In the genomic region with DNA sequence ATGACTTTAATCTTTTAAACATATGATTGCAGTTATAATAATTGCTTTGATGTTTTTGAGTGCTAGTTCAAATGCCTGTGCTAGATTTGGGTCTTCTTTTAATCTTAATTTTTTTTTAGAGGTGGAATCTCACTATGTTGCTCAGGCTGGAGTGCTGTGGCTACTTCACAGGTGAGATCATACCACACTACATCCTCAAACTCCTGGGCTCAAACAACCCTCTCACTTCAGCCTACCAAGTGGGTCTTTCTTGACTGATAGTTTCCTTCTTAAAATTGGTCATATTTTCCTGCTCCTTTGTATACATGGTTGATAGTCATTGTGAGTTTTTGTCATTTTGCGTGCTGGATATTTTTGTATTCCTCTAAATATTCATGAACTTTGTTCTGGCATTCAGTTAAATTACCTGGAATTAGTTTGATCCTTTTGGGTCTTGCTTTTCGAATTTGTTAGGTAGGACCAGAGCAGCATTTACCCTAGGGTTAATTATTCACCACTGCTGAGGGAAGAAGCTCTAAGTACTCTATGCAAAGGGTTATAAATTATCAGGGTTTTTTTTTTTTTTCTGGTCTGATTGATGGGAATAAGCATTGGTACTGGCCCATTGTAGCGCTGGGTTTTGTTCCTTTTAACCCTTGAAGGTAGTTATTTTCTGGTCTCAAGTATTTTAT, we compare ENCODE assay signal across 15 cellular contexts. TPM values are rescaled to one million over a fixed set of nuclear protein-coding genes. Genes with fewer than 3 reads are reported as not detected.
DNase-seq lines count a peak whose midpoint lies in the region; ATAC-seq and TF ChIP-seq lines count a peak whose summit lies in the region.
"Had no signal": no experiment of that assay in that cellular context is flagged by ENCODE, and none has a peak within 500 bp of the region (broad histone marks: within the 10 kb centered on the region; RNA-seq: fewer than 3 reads in every experiment).

No MANE protein-coding gene starts in this region.

- no peaks in the 10 kb centered on the region for H3K79me2 ChIP-seq in hepatocyte

- in situ Hi-C loops in transverse colon (cut with MboI; ENCODE audit: low pct_ligation_motif_present in 1 of 4, low pct_unique_long_range_greater_than_20kb in 1 of 4, low sequenced_read_pairs in 3 of 4) = no loop called here

- no peaks in the 10 kb centered on the region for H3K36me3 Mint-ChIP-seq in activated T-cell treated with anti-CD3 and anti-CD28 coated beads, Interleukin-2, amount 50 U/mL, for 72 hours (ENCODE audit: insufficient read depth in 2 of 2)
- no peaks in the 10 kb centered on the region for H3K36me3 Mint-ChIP-seq in stimulated activated memory B cell treated with anti-CD40 and anti-IgM and Interleukin-4, amounts not matched to agents 10 μg/mL and 1 μg/mL and 100 μg/mL, for 72 hours
- H3K36me3 Mint-ChIP-seq: CD4-positive, CD25-positive, alpha-beta regulatory T cell had no signal

- no peaks in the 10 kb centered on the region for H4K20me1 ChIP-seq in hepatocyte (ENCODE audit: insufficient read depth, poor library complexity, severe bottlenecking)
- H4K20me1 ChIP-seq: BLaER1 treated with 17β-estradiol and CSF1 and Interleukin-3, amounts not matched to agents 10 nM and 100 nM had no signal

- no peaks in the 10 kb centered on the region for H3K9me2 ChIP-seq in hepatocyte (replicated peaks; ENCODE audit: insufficient read depth)

- no peak overlapping the region for H2AFZ ChIP-seq in hepatocyte

- H3K27ac ChIP-seq in hepatocyte (peak overlapping the region; percentile 41), right lobe of liver (peak overlapping the region in 1 of 3 donors; percentile 35), transverse colon (no peak overlapping the region)
- H3K27ac ChIP-seq: BLaER1 treated with 17β-estradiol and CSF1 and Interleukin-3, amounts not matched to agents 10 nM and 100 nM had no signal

- TF ChIP-seq EP300 in transverse colon (IDR thresholded peaks at IDR 0.05; ENCODE audit: low read depth) = no peak

- H3K4me1 ChIP-seq in hepatocyte (ENCODE audit: insufficient read depth) (no peaks in the 10 kb centered on the region), right lobe of liver (peaks cover 0 to 6% (median 0%) of the 10 kb centered on the region in 4 donors), transverse colon (no peaks in the 10 kb centered on the region)
- H3K4me1 ChIP-seq: HAP-1 had no signal

- H3K9me3 ChIP-seq in hepatocyte (ENCODE audit: low read depth) (no peaks in the 10 kb centered on the region), right lobe of liver (no peaks in the 10 kb centered on the region), transverse colon (no peaks in the 10 kb centered on the region)
- H3K9me3 ChIP-seq: BLaER1 treated with 17β-estradiol and CSF1 and Interleukin-3, amounts not matched to agents 10 nM and 100 nM; HAP-1 had no signal

- no peak for ATAC-seq in activated T-cell treated with anti-CD3 and anti-CD28 coated beads, Interleukin-2, amount 50 U/mL, for 72 hours (replicated peaks in 1 of 2)
- peak; percentile 84 to 95 (median 88) for ATAC-seq in right lobe of liver
- no peak for ATAC-seq in stimulated activated memory B cell treated with anti-CD40 and anti-IgM and Interleukin-4, amounts not matched to agents 10 μg/mL and 1 μg/mL and 100 μg/mL, for 72 hours

- no peak for DNase-seq in activated T-cell treated with anti-CD3 and anti-CD28 coated beads, Interleukin-2, amount 50 U/mL, for 72 hours
- DNase-seq in activated T-cell treated with anti-CD3 and anti-CD28 coated beads for 4 hours = no peak
- DNase-seq in hepatocyte (ENCODE audit: low spot score) = no peak
- no peak for DNase-seq in right lobe of liver
- no peak for DNase-seq in transverse colon
- no peak for DNase-seq in NCI-H345 treated with DMSO at 0.1 percent for 48 hours (lab: John Stamatoyannopoulos, UW; ENCODE audit: unreplicated experiment)
- DNase-seq: 8988T; ACHN; CD4-positive, CD25-positive, alpha-beta regulatory T cell; DND-41; GDM1 had no signal

- H3K4me3 Mint-ChIP-seq in activated T-cell treated with anti-CD3 and anti-CD28 coated beads, Interleukin-2, amount 50 U/mL, for 72 hours = no peak overlapping the region
- no peak overlapping the region for H3K4me3 Mint-ChIP-seq in stimulated activated memory B cell treated with anti-CD40 and anti-IgM and Interleukin-4, amounts not matched to agents 10 μg/mL and 1 μg/mL and 100 μg/mL, for 72 hours
- H3K4me3 Mint-ChIP-seq: CD4-positive, CD25-positive, alpha-beta regulatory T cell had no signal

- TF ChIP-seq CTCF in hepatocyte (IDR thresholded peaks at IDR 0.05; ENCODE audit: poor library complexity) (no peak), right lobe of liver (IDR thresholded peaks at IDR 0.05) (no peak), transverse colon (IDR thresholded peaks at IDR 0.05) (no peak)

- no peak for TF ChIP-seq POLR2A in right lobe of liver (IDR thresholded peaks at IDR 0.05)
- TF ChIP-seq POLR2A in transverse colon (IDR thresholded peaks at IDR 0.05) = no peak

- peaks cover 12% of the 10 kb centered on the region for H3K4me1 Mint-ChIP-seq in activated T-cell treated with anti-CD3 and anti-CD28 coated beads, Interleukin-2, amount 50 U/mL, for 72 hours (ENCODE audit: low read depth)
- H3K4me1 Mint-ChIP-seq in stimulated activated memory B cell treated with anti-CD40 and anti-IgM and Interleukin-4, amounts not matched to agents 10 μg/mL and 1 μg/mL and 100 μg/mL, for 72 hours = no peaks in the 10 kb centered on the region
- H3K4me1 Mint-ChIP-seq: CD4-positive, CD25-positive, alpha-beta regulatory T cell had no signal

- H3K4me2 ChIP-seq in hepatocyte = peak overlapping the region; percentile 64
- H3K4me2 ChIP-seq: BLaER1 treated with 17β-estradiol and CSF1 and Interleukin-3, amounts not matched to agents 10 nM and 100 nM had no signal

- H3K36me3 ChIP-seq in hepatocyte (replicated peaks; ENCODE audit: insufficient read depth, low read depth) (no peaks in the 10 kb centered on the region), right lobe of liver (no peaks in the 10 kb centered on the region), transverse colon (no peaks in the 10 kb centered on the region)
- H3K36me3 ChIP-seq: BLaER1 treated with 17β-estradiol and CSF1 and Interleukin-3, amounts not matched to agents 10 nM and 100 nM; HAP-1 had no signal

- 61% methylated on average over 3 of the region's 3 CpGs for WGBS in hepatocyte (ENCODE audit: low lambda C conversion rate, missing lambda C conversion rate)
- WGBS in right lobe of liver (ENCODE audit: insufficient coverage, low coverage, low lambda C conversion rate, missing lambda C conversion rate) = 30% methylated on average over 3 of the region's 3 CpGs
- 64 to 78% methylated on average over 3 of the region's 3 CpGs for WGBS in transverse colon (ENCODE audit: low coverage in 1 of 2), 2 donors

- peak overlapping the region; percentile 61 for H3K27ac Mint-ChIP-seq in activated T-cell treated with anti-CD3 and anti-CD28 coated beads, Interleukin-2, amount 50 U/mL, for 72 hours
- H3K27ac Mint-ChIP-seq in stimulated activated memory B cell treated with anti-CD40 and anti-IgM and Interleukin-4, amounts not matched to agents 10 μg/mL and 1 μg/mL and 100 μg/mL, for 72 hours = no peak overlapping the region
- H3K27ac Mint-ChIP-seq: CD4-positive, CD25-positive, alpha-beta regulatory T cell had no signal

- no peaks in the 10 kb centered on the region for H3K27me3 Mint-ChIP-seq in activated T-cell treated with anti-CD3 and anti-CD28 coated beads, Interleukin-2, amount 50 U/mL, for 72 hours (ENCODE audit: low read depth)
- H3K27me3 Mint-ChIP-seq in stimulated activated memory B cell treated with anti-CD40 and anti-IgM and Interleukin-4, amounts not matched to agents 10 μg/mL and 1 μg/mL and 100 μg/mL, for 72 hours = peaks cover 10% of the 10 kb centered on the region

- no peak overlapping the region for H3K4me3 ChIP-seq in hepatocyte
- H3K4me3 ChIP-seq in right lobe of liver = no peak overlapping the region
- no peak overlapping the region for H3K4me3 ChIP-seq in transverse colon
- H3K4me3 ChIP-seq: BLaER1 treated with 17β-estradiol and CSF1 and Interleukin-3, amounts not matched to agents 10 nM and 100 nM; HAP-1 had no signal

- H3K9me3 Mint-ChIP-seq in activated T-cell treated with anti-CD3 and anti-CD28 coated beads, Interleukin-2, amount 50 U/mL, for 72 hours = no peaks in the 10 kb centered on the region
- H3K9me3 Mint-ChIP-seq in stimulated activated memory B cell treated with anti-CD40 and anti-IgM and Interleukin-4, amounts not matched to agents 10 μg/mL and 1 μg/mL and 100 μg/mL, for 72 hours = no peaks in the 10 kb centered on the region
- H3K9me3 Mint-ChIP-seq: CD4-positive, CD25-positive, alpha-beta regulatory T cell had no signal

- H3K27me3 ChIP-seq in hepatocyte = no peaks in the 10 kb centered on the region
- H3K27me3 ChIP-seq in right lobe of liver = no peaks in the 10 kb centered on the region
- H3K27me3 ChIP-seq in transverse colon = no peaks in the 10 kb centered on the region
- H3K27me3 ChIP-seq: BLaER1 treated with 17β-estradiol and CSF1 and Interleukin-3, amounts not matched to agents 10 nM and 100 nM had no signal

- intact Hi-C loops in right lobe of liver (cut with DNase I) = no loop called here
- intact Hi-C loops in transverse colon (cut with DNase I; ENCODE audit: low total_unique reads) = no loop called here

RNA-seq across cellular contexts. Expression of a gene that starts 12.1 kb away (rescaled TPM):
- total RNA-seq in activated T-cell treated with anti-CD3 and anti-CD28 coated beads, Interleukin-2, amount 50 U/mL, for 72 hours = 10 to 100 TPM; 13.2 to 18.5 TPM
- total RNA-seq in hepatocyte (118 and 121 TPM in 2 replicates), right lobe of liver (10 to 100 TPM; 31.6 to 52.9 (median 45.8) TPM), transverse colon (10 to 100 TPM in 3 of 4 donors, 1 to 10 TPM in 1; 8.6 to 38.6 (median 33.1) TPM)
- 57.4 and 59.6 TPM in 2 replicates for polyA plus RNA-seq in hepatocyte

RNA-seq across cellular contexts. Expression of a gene that starts 21.0 kb away (rescaled TPM):
- not detected for total RNA-seq in activated T-cell treated with anti-CD3 and anti-CD28 coated beads, Interleukin-2, amount 50 U/mL, for 72 hours
- not detected in 2 replicates for total RNA-seq in hepatocyte
- not detected in 2 replicates for polyA plus RNA-seq in hepatocyte
- not detected for total RNA-seq in right lobe of liver
- not detected for total RNA-seq in transverse colon
- total RNA-seq: CD4-positive, CD25-positive, alpha-beta regulatory T cell; H1 had no signal
- polyA plus RNA-seq: CD4-positive, CD25-positive, alpha-beta regulatory T cell; H1 had no signal

RNA-seq across cellular contexts. Expression of a gene that starts 40.6 kb away (rescaled TPM):
- not detected for total RNA-seq in activated T-cell treated with anti-CD3 and anti-CD28 coated beads, Interleukin-2, amount 50 U/mL, for 72 hours
- 0.04 TPM in 1 of 2 replicates, not detected in the other for total RNA-seq in hepatocyte
- polyA plus RNA-seq in hepatocyte = not detected in 2 replicates
- total RNA-seq in right lobe of liver = not detected
- total RNA-seq in transverse colon = not detected
- total RNA-seq: CD4-positive, CD25-positive, alpha-beta regulatory T cell had no signal
- polyA plus RNA-seq: CD4-positive, CD25-positive, alpha-beta regulatory T cell; H1 had no signal

Comparison
In these comparisons a context has a peak if more than half of its experiments do, and no peak if none do; other contexts are left out.
1. ATAC-seq: peak in right lobe of liver (4 of 4); none in activated T-cell treated with anti-CD3 and anti-CD28 coated beads, Interleukin-2, amount 50 U/mL, for 72 hours (0 of 2) and stimulated activated memory B cell treated with anti-CD40 and anti-IgM and Interleukin-4, amounts not matched to agents 10 μg/mL and 1 μg/mL and 100 μg/mL, for 72 hours (single experiment).